In the genomic region with DNA sequence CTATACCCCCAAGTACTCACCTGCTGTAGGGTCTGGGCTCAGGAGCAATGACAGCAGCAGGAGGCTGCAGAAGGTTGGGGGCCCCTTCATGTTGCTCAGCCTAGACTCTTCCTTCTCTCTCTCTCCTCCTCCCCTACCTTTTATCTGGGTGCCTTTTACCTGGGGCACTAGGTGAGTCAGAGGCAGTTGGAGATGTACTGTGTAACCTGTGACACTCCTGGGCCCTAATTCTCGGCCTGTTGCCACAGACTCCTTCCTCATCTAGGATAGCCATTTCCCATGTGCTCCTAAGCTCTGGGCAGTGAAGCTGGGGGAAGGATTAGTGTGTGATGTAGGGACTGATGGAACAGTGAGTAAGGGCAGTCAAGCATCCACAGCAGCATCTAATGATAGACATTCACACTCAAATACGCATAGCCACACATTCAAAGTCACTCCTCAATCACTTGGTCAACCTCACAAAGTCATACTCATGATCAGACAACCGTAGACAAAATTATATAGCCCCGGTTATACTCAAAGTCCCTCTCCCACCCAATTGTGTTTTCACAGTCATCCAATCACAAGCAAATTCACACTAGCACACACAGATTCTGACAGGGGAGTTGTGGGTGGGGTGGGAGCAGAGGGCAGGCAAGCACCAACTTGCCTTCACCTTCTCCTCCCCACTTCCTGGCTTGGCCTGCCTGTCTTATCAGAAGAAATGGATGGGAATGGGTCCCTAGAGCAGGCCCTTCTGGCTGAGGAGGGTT, we compare ENCODE assay signal across 1 cellular context.
TF ChIP-seq lines count a peak whose summit lies in the region.

A gene with protein sequence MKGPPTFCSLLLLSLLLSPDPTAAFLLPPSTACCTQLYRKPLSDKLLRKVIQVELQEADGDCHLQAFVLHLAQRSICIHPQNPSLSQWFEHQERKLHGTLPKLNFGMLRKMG (minus strand): TSS at position 114 of the 752 bp plus-strand sequence. CDS start 24 bp downstream, at position 90.

TF ChIP-seq in GM12878, 131 proteins besides CTCF, POLR2A, EP300 and RAD21:
- no peak for TF ChIP-seq EZH2 (IDR thresholded peaks at IDR 0.05; ENCODE audit: borderline replicate concordance, control insufficient read depth, low read depth, low read length)
- no peak for TF ChIP-seq POLR2AphosphoS5 (IDR thresholded peaks at IDR 0.05; ENCODE audit: low read length)
